Comparison of ENCODE assay signal across 29 cellular contexts in the genomic region with DNA sequence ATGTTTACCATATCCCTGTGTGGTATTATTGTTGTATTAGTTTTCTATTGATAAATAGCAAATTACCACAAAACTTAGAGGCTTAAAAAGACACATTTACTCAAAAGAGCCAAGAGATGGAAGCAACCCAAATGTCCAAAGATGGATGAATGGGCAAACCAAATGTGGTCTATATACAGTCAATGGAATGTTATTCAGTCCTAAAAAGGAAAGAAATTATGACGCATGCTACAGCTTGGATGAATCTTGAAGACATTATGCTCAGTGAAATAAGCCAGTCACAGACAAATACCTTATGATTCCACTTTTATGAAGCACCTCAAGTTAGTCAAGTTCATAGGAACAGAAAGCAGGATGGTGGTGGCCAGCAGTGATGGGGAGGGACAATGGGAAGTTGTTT.
"Had no signal": no experiment of that assay in that cellular context is flagged by ENCODE, and none has a peak within 500 bp of the region (broad histone marks: within the 10 kb centered on the region; RNA-seq: fewer than 3 reads in every experiment).

No MANE protein-coding gene starts in this region.

- H3K9me3 ChIP-seq: esophagus squamous epithelium, lower lobe of right lung, prostate gland, right atrium auricular region, suprapubic skin, transverse colon, upper lobe of right lung, uterus had no signal

- H3K4me2 ChIP-seq: smooth muscle cell had no signal

- H3K36me3 ChIP-seq: esophagus squamous epithelium, lower lobe of right lung, prostate gland, right atrium auricular region, suprapubic skin, transverse colon, upper lobe of right lung, uterus had no signal

- H3K27me3 ChIP-seq: esophagus squamous epithelium, right atrium auricular region, suprapubic skin, transverse colon, upper lobe of right lung, uterus had no signal

- FAIRE-seq: endometrium, frontal cortex had no signal

- DNase-seq: cortex of kidney; effector memory CD8-positive, alpha-beta T cell; erythroblast; esophagus squamous epithelium; hypothalamus; immature natural killer cell; islet precursor cell; kidney glomerular epithelial cell; left colon; left ventricle myocardium superior; lower lobe of right lung; naive thymus-derived CD8-positive, alpha-beta T cell; nephron progenitor cell; nucleus accumbens; stimulated activated CD4-positive, alpha-beta T cell treated with anti-CD3 and anti-CD28 coated beads, Interleukin-12 subunit alpha, Interleukin-12 subunit beta, amount 100 ng/mL, for 4 hours; stimulated activated CD4-positive, alpha-beta T cell treated with anti-CD3 and anti-CD28 coated beads, Interleukin-1b, Interleukin-23, amount 100 ng/mL, for 48 hours; stimulated activated CD4-positive, alpha-beta T cell treated with anti-CD3 and anti-CD28 coated beads, Interleukin-4, amount 100 ng/mL, for 1 hour; stimulated activated CD8-positive, alpha-beta memory T cell treated with anti-CD3 and anti-CD28 coated beads, Interleukin-4, amount 100 ng/mL, for 48 hours; stimulated activated naive CD4-positive, alpha-beta T cell; stimulated activated naive CD8-positive, alpha-beta T cell treated with anti-CD3 and anti-CD28 coated beads, Interleukin-15, amount 100 ng/mL, for 72 hours; transverse colon; upper lobe of right lung; uterus had no signal

- H3K4me3 ChIP-seq: esophagus squamous epithelium, lower lobe of right lung, prostate gland, right atrium auricular region, smooth muscle cell, suprapubic skin, transverse colon, upper lobe of right lung, uterus had no signal

- H3K27ac ChIP-seq: lower lobe of right lung, prostate gland, right atrium auricular region, suprapubic skin, transverse colon, upper lobe of right lung, uterus had no signal

- H3K4me1 ChIP-seq: lower lobe of right lung, prostate gland, right atrium auricular region, suprapubic skin, transverse colon, upper lobe of right lung, uterus had no signal
